8 cellular contexts compared by ENCODE assay signal in the genomic region with DNA sequence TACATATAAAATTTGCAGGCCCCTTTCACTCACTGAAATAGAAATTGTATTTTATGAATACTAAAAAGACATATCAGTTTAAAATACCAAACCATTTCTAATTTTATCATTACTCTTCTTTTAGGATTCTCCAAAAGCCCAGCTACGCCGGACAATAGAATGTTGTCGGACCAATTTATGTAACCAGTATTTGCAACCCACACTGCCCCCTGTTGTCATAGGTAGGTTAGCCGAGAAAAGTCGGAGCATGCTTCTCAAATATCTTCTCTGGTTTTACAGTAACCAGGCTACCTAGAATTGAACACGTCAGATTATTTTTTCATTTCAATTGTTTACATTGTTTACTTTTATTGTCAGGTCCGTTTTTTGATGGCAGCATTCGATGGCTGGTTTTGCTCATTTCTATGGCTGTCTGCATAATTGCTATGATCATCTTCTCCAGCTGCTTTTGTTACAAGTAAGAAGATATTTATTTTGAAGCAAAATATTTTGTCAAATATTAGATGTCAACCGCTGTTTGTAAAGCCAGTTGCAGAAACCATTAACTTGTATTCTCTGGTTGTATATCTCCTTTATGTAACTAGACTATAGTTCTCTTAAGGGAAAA. TPM values are rescaled to one million over a fixed set of nuclear protein-coding genes. Genes with fewer than 3 reads are reported as not detected.
DNase-seq lines count a peak whose midpoint lies in the region; ATAC-seq and TF ChIP-seq lines count a peak whose summit lies in the region.

No MANE protein-coding gene starts in this region.

- H3K36me3 ChIP-seq in SJCRH30 (peaks cover 16% of the 10 kb centered on the region), spleen (peaks cover 0 to 13% (median 0%) of the 10 kb centered on the region in 6 donors)

- no peak for TF ChIP-seq POLR2A in spleen (IDR thresholded peaks at IDR 0.05)

- H3K27me3 Mint-ChIP-seq in immature natural killer cell (ENCODE audit: low read depth in 3 of 3), result no peaks in the 10 kb centered on the region
- H3K27me3 Mint-ChIP-seq in T-helper 2 cell treated with Interferon-gamma antibody and Interleukin-4, amounts not matched to agents 5 μg/mL and 100 μg/mL, for 36 hours (ENCODE audit: low read depth), result peaks cover 3% of the 10 kb centered on the region

- H3K4me1 Mint-ChIP-seq in immature natural killer cell, result peaks cover 5% of the 10 kb centered on the region in 2 donors
- no peaks in the 10 kb centered on the region for H3K4me1 Mint-ChIP-seq in T-helper 2 cell treated with Interferon-gamma antibody and Interleukin-4, amounts not matched to agents 5 μg/mL and 100 μg/mL, for 36 hours (ENCODE audit: low read depth)

- H3K4me3 Mint-ChIP-seq in immature natural killer cell, result no peak overlapping the region
- H3K4me3 Mint-ChIP-seq in T-helper 2 cell treated with Interferon-gamma antibody and Interleukin-4, amounts not matched to agents 5 μg/mL and 100 μg/mL, for 36 hours, result no peak overlapping the region

- H3K36me3 Mint-ChIP-seq in immature natural killer cell, result peaks cover under 1 to 17% (median 3%) of the 10 kb centered on the region in 3 donors
- H3K36me3 Mint-ChIP-seq in T-helper 2 cell treated with Interferon-gamma antibody and Interleukin-4, amounts not matched to agents 5 μg/mL and 100 μg/mL, for 36 hours (ENCODE audit: low read depth), result no peaks in the 10 kb centered on the region

- H3K4me1 ChIP-seq in SJCRH30, result no peaks in the 10 kb centered on the region
- no peaks in the 10 kb centered on the region for H3K4me1 ChIP-seq in spleen

- H3K27ac ChIP-seq in SJCRH30 (no peak overlapping the region), spleen (no peak overlapping the region)

- ATAC-seq in GM21825 (IDR thresholded peaks at IDR 0.05; ENCODE audit: unreplicated experiment), result no peak

- in situ Hi-C loops in T47D (cut with HindIII; ENCODE audit: low pct_unique_long_range_greater_than_20kb, low sequenced_read_pairs), result no loop called here

- no peaks in the 10 kb centered on the region for H3K9me3 Mint-ChIP-seq in immature natural killer cell
- H3K9me3 Mint-ChIP-seq in T-helper 2 cell treated with Interferon-gamma antibody and Interleukin-4, amounts not matched to agents 5 μg/mL and 100 μg/mL, for 36 hours, result no peaks in the 10 kb centered on the region

- DNase-seq in GDM1 (lab: John Stamatoyannopoulos, UW), result peak; percentile 31
- DNase-seq in HuH-7 (ENCODE audit: low spot score), result peak; percentile 42
- DNase-seq in SJCRH30, result peak; percentile 39 to 61
- peak; percentile 41 to 82 for DNase-seq in T47D (ENCODE audit: low read depth in 1 of 2, low spot score in 1 of 2)
- peak; percentile 22 to 34 (median 31) for DNase-seq in immature natural killer cell
- no peak for DNase-seq in spleen
- no peak for DNase-seq in T-helper 2 cell treated with Interferon-gamma antibody and Interleukin-4, amounts not matched to agents 5 μg/mL and 100 μg/mL, for 36 hours (ENCODE audit: low spot score)

- 20 to 23% (median 21%) methylated on average over 9 of the region's 9 CpGs for WGBS in spleen, 5 donors

- H3K27ac Mint-ChIP-seq in immature natural killer cell, result peak overlapping the region in 1 of 6 donors; percentile 19
- H3K27ac Mint-ChIP-seq in T-helper 2 cell treated with Interferon-gamma antibody and Interleukin-4, amounts not matched to agents 5 μg/mL and 100 μg/mL, for 36 hours, result no peak overlapping the region

- no peak overlapping the region for H3K4me3 ChIP-seq in SJCRH30
- no peak overlapping the region for H3K4me3 ChIP-seq in spleen

- intact Hi-C loops in spleen (cut with DNase I; ENCODE audit: low total_unique reads), result loop anchor here (10.0 kb wide), 1 partner anchor 195 kb away; no protein-coding TSS in a partner anchor

- peak in 10 of 11 experiments; percentile 32 to 76 (median 68) for TF ChIP-seq CTCF in spleen (IDR thresholded peaks at IDR 0.05 in 8 of 11, conservative IDR thresholded peaks at IDR 0.05 in 3 of 11)

- H3K9me3 ChIP-seq in SJCRH30 (replicated peaks) (no peaks in the 10 kb centered on the region), spleen (no peaks in the 10 kb centered on the region)

- H3K27me3 ChIP-seq in SJCRH30 (no peaks in the 10 kb centered on the region), spleen (replicated peaks in 1 of 7) (peaks cover 0 to 20% (median 0%) of the 10 kb centered on the region in 7 donors)

RNA-seq across cellular contexts. Expression of a gene that starts 57.6 kb away (rescaled TPM):
- total RNA-seq in SJCRH30 (2014; rRNA removed; shearing (Covaris generic)), result 1.6 and 1.9 TPM in 2 replicates
- polyA plus RNA-seq in immature natural killer cell (not detected), spleen (10 to 100 TPM in 1 of 3 donors, 1 to 10 TPM in 2; 4.8 to 10.3 (median 5.9) TPM)
- 100 to 1,000 TPM in 1 of 7 donors, 10 to 100 TPM in 6; 54.2 to 120 (median 81.0) TPM for total RNA-seq in spleen

RNA-seq across cellular contexts. Expression of a gene that starts 58.6 kb away (rescaled TPM):
- 38.1 and 55.5 TPM in 2 replicates for total RNA-seq in SJCRH30 (2014; rRNA removed; shearing (Covaris generic))
- polyA plus RNA-seq in immature natural killer cell (not detected), spleen (100 to 1,000 TPM in 1 of 3 donors, 10 to 100 TPM in 2; 84.3 to 127 (median 98.9) TPM)
- 10 to 100 TPM; 19.9 to 83.0 (median 69.4) TPM for total RNA-seq in spleen

Comparison
In these comparisons a context has a peak if more than half of its experiments do, and no peak if none do; other contexts are left out.
1. DNase-seq: peak in GDM1 (single experiment), HuH-7 (single experiment), SJCRH30 (2 of 2), T47D (2 of 2) and immature natural killer cell (3 of 3); none in spleen (single experiment) and T-helper 2 cell treated with Interferon-gamma antibody and Interleukin-4, amounts not matched to agents 5 μg/mL and 100 μg/mL, for 36 hours (single experiment).
2. RNA of a gene that starts 57.6 kb away (total RNA-seq): 54.2 to 120 TPM in spleen; 1.6 to 1.9 TPM in SJCRH30; every median in the first group is over 10 times any median in the second.